2 cellular contexts compared by ENCODE assay signal in genomic region chr7:119408596-119408995, GRCh38.
TF ChIP-seq lines count a peak whose summit lies in the region.

No MANE protein-coding gene starts in this region.

TF ChIP-seq in GM23338, 12 proteins besides CTCF, POLR2A, EP300 and RAD21 (continued from another document):
- TF ChIP-seq ZNF462 (CRISPR knock-in tag; IDR thresholded peaks at IDR 0.05) = no peak
- no peak for TF ChIP-seq ZNF331 (CRISPR knock-in tag; IDR thresholded peaks at IDR 0.05; ENCODE audit: low read depth)
- TF ChIP-seq CREB1 (CRISPR knock-in tag; IDR thresholded peaks at IDR 0.05; ENCODE audit: low read depth) = no peak
- TF ChIP-seq EZH2phosphoT487 (IDR thresholded peaks at IDR 0.05; ENCODE audit: unreplicated experiment) = no peak
- TF ChIP-seq ZNF114 (CRISPR knock-in tag; IDR thresholded peaks at IDR 0.05) = no peak
- TF ChIP-seq NANOG (IDR thresholded peaks at IDR 0.05; ENCODE audit: borderline replicate concordance) = no peak
- no peak for TF ChIP-seq EZH2 (IDR thresholded peaks at IDR 0.05; ENCODE audit: low read depth, unreplicated experiment)
- no peak for TF ChIP-seq STAT1 (IDR thresholded peaks at IDR 0.05; ENCODE audit: unreplicated experiment)
- TF ChIP-seq REST (IDR thresholded peaks at IDR 0.05; ENCODE audit: unreplicated experiment) = no peak
- TF ChIP-seq ETS1 (IDR thresholded peaks at IDR 0.05) = no peak
- no peak for TF ChIP-seq JUNB (IDR thresholded peaks at IDR 0.05; ENCODE audit: unreplicated experiment)

TF ChIP-seq in WTC11, 78 proteins besides CTCF, POLR2A, EP300 and RAD21 (continued from another document):
- TF ChIP-seq ZNF281 (CRISPR knock-in tag; IDR thresholded peaks at IDR 0.05) = no peak
- TF ChIP-seq ZNF671 (CRISPR knock-in tag; IDR thresholded peaks at IDR 0.05) = no peak
- TF ChIP-seq EMX1 (CRISPR knock-in tag; IDR thresholded peaks at IDR 0.05) = no peak
- TF ChIP-seq GABPB1 (CRISPR knock-in tag; IDR thresholded peaks at IDR 0.05) = no peak
- TF ChIP-seq PRRX2 (CRISPR knock-in tag; IDR thresholded peaks at IDR 0.05) = no peak
- no peak for TF ChIP-seq OVOL2 (CRISPR knock-in tag; IDR thresholded peaks at IDR 0.05; ENCODE audit: borderline replicate concordance)
- no peak for TF ChIP-seq ZNF416 (CRISPR knock-in tag; IDR thresholded peaks at IDR 0.05)
- TF ChIP-seq ATF2 (CRISPR knock-in tag; IDR thresholded peaks at IDR 0.05; ENCODE audit: borderline replicate concordance, low read depth) = no peak
- TF ChIP-seq KAT7 (CRISPR knock-in tag; IDR thresholded peaks at IDR 0.05; ENCODE audit: borderline replicate concordance) = no peak
- TF ChIP-seq JAZF1 (CRISPR knock-in tag; IDR thresholded peaks at IDR 0.05) = no peak
